In genomic region chr1:9549955-9550546, GRCh38 we compare ENCODE assay signal across 1 cellular context.
TF ChIP-seq lines count a peak whose summit lies in the region.

No MANE protein-coding gene starts in this region.

TF ChIP-seq in HepG2, 621 proteins besides CTCF, POLR2A, EP300 and RAD21 (continued from another document and continues in another):
- TF ChIP-seq AFF4 (CRISPR knock-in tag; IDR thresholded peaks at IDR 0.05) (no peak), NAIF1 (CRISPR knock-in tag; IDR thresholded peaks at IDR 0.05; ENCODE audit: borderline replicate concordance) (no peak), SSRP1 (CRISPR knock-in tag; IDR thresholded peaks at IDR 0.05) (no peak), NFYC (CRISPR knock-in tag; IDR thresholded peaks at IDR 0.05) (peak; percentile 67), GTF2F1 (IDR thresholded peaks at IDR 0.05; ENCODE audit: low read length) (no peak), ETV5 (CRISPR knock-in tag; IDR thresholded peaks at IDR 0.05; ENCODE audit: borderline replicate concordance) (peak; percentile 63; the same call in 1 of the 2 replicates), XBP1 (CRISPR knock-in tag; IDR thresholded peaks at IDR 0.05) (no peak), ATF5 (CRISPR knock-in tag; IDR thresholded peaks at IDR 0.05; ENCODE audit: low read depth) (no peak), AGO1 (IDR thresholded peaks at IDR 0.05; ENCODE audit: low read depth, low read length, poor library complexity, severe bottlenecking) (no peak), NRL (CRISPR knock-in tag; IDR thresholded peaks at IDR 0.05; ENCODE audit: borderline replicate concordance) (no peak), ZSCAN5A (CRISPR knock-in tag; IDR thresholded peaks at IDR 0.05; ENCODE audit: borderline replicate concordance) (peak; percentile 32; the same call in 1 of the 2 replicates), PTBP1 (IDR thresholded peaks at IDR 0.05; ENCODE audit: low read depth, low read length, poor library complexity, severe bottlenecking) (no peak), ZNF33B (CRISPR knock-in tag; IDR thresholded peaks at IDR 0.05) (no peak), SMC3 (IDR thresholded peaks at IDR 0.05; ENCODE audit: low read length) (no peak), CEBPG (CRISPR knock-in tag; IDR thresholded peaks at IDR 0.05) (peak; percentile 90), FUBP1 (CRISPR knock-in tag; IDR thresholded peaks at IDR 0.05; ENCODE audit: borderline replicate concordance) (no peak), ZZZ3 (CRISPR knock-in tag; IDR thresholded peaks at IDR 0.05; ENCODE audit: borderline replicate concordance) (no peak), CBFB (CRISPR knock-in tag; IDR thresholded peaks at IDR 0.05) (peak; percentile 41; the same call in 1 of the 2 replicates), ZNF703 (CRISPR knock-in tag; IDR thresholded peaks at IDR 0.05; ENCODE audit: borderline replicate concordance) (no peak; the same call in 1 of the 2 replicates), GABPA (IDR thresholded peaks at IDR 0.05; ENCODE audit: low read depth, low read length) (no peak), GABPA (CRISPR knock-in tag; IDR thresholded peaks at IDR 0.05; ENCODE audit: low read depth) (no peak), SUZ12 (IDR thresholded peaks at IDR 0.05; ENCODE audit: low read depth, low read length) (no peak), PRDM4 (CRISPR knock-in tag; IDR thresholded peaks at IDR 0.05; ENCODE audit: borderline replicate concordance) (no peak), HHEX (CRISPR knock-in tag; IDR thresholded peaks at IDR 0.05) (peak; percentile 85), ZUFSP (CRISPR knock-in tag; IDR thresholded peaks at IDR 0.05; ENCODE audit: borderline replicate concordance) (no peak), U2AF1 (optimal IDR thresholded peaks at IDR 0.05; ENCODE audit: low read depth, low read length) (no peak), ZNF841 (CRISPR knock-in tag; IDR thresholded peaks at IDR 0.05; ENCODE audit: borderline replicate concordance) (no peak), TFAP4 (IDR thresholded peaks at IDR 0.05; ENCODE audit: borderline replicate concordance, low read depth) (peak; percentile 62; the same call in 1 of the 2 replicates), GTF3A (CRISPR knock-in tag; conservative IDR thresholded peaks at IDR 0.05) (no peak), MTF1 (CRISPR knock-in tag; IDR thresholded peaks at IDR 0.05) (no peak), NBN (conservative IDR thresholded peaks at IDR 0.05) (no peak), TOE1 (CRISPR knock-in tag; IDR thresholded peaks at IDR 0.05) (no peak), ZNF143 (CRISPR knock-in tag; IDR thresholded peaks at IDR 0.05) (peak; percentile 78), ZNF280D (CRISPR knock-in tag; IDR thresholded peaks at IDR 0.05) (no peak), ZKSCAN5 (CRISPR knock-in tag; IDR thresholded peaks at IDR 0.05) (no peak), RORA (CRISPR knock-in tag; IDR thresholded peaks at IDR 0.05) (0 out of 2 replicates have a peak, but pooled peaks have one; percentile 30), ZFP36L2 (CRISPR knock-in tag; IDR thresholded peaks at IDR 0.05) (no peak), ZNF234 (CRISPR knock-in tag; conservative IDR thresholded peaks at IDR 0.05) (no peak), HDAC2 (CRISPR knock-in tag; IDR thresholded peaks at IDR 0.05) (peak; percentile 99), ZNF10 (CRISPR knock-in tag; IDR thresholded peaks at IDR 0.05; ENCODE audit: borderline replicate concordance, low read depth) (no peak), GPBP1L1 (CRISPR knock-in tag; IDR thresholded peaks at IDR 0.05) (no peak), STAT5B (CRISPR knock-in tag; IDR thresholded peaks at IDR 0.05) (no peak), JUND (CRISPR knock-in tag; IDR thresholded peaks at IDR 0.05) (peak; percentile 61), CHD2 (IDR thresholded peaks at IDR 0.05; ENCODE audit: low read depth, low read length) (no peak)
